ENCODE assay signal across 22 cellular contexts in genomic region chr6:138948780-138949179, GRCh38. TPM values are rescaled to one million over a fixed set of nuclear protein-coding genes. Genes with fewer than 3 reads are reported as not detected.
DNase-seq lines count a peak whose midpoint lies in the region; ATAC-seq and TF ChIP-seq lines count a peak whose summit lies in the region.
"Had no signal": no experiment of that assay in that cellular context is flagged by ENCODE, and none has a peak within 500 bp of the region (broad histone marks: within the 10 kb centered on the region; RNA-seq: fewer than 3 reads in every experiment).

No MANE protein-coding gene starts in this region.

- no peak overlapping the region for H4K8ac ChIP-seq in IMR-90 (ENCODE audit: low read depth in 2 of 2, low read length in 2 of 2)

- H2AK5ac ChIP-seq in IMR-90 (ENCODE audit: low read depth, low read length) = no peak overlapping the region

- intact Hi-C loops in activated CD4-positive, alpha-beta memory T cell treated with anti-CD3 and anti-CD28 coated beads for 36 hours (cut with micrococcal nuclease) = no loop called here
- intact Hi-C loops in IMR-90 (cut with micrococcal nuclease) = no loop called here

- H3K27ac ChIP-seq in IMR-90 (ENCODE audit: insufficient read depth, low read length) (no peak overlapping the region), endodermal cell (ENCODE audit: low read depth, low read length) (no peak overlapping the region), SJCRH30 (no peak overlapping the region)
- H3K27ac ChIP-seq: colonic mucosa, neutrophil had no signal

- H3K4me3 ChIP-seq in IMR-90 (ENCODE audit: insufficient read depth, low read depth, low read length) (no peak overlapping the region), endodermal cell (ENCODE audit: low read length) (no peak overlapping the region), SJCRH30 (no peak overlapping the region)
- H3K4me3 ChIP-seq: colonic mucosa, mucosa of descending colon had no signal

- BruUV-seq in IMR-90 (replicated peaks; lab: Mats Ljungman, UMichigan) = no TSS peak

- H3K36me3 ChIP-seq in IMR-90 (ENCODE audit: control insufficient read depth, insufficient read depth, low read length) (peaks cover 3% of the 10 kb centered on the region), endodermal cell (ENCODE audit: control insufficient read depth, insufficient read depth, low read length) (peaks cover 16% of the 10 kb centered on the region), SJCRH30 (peaks cover 17% of the 10 kb centered on the region)
- H3K36me3 ChIP-seq: colonic mucosa had no signal

- in situ Hi-C loops in IMR-90 (cut with MboI; ENCODE audit: low sequenced_read_pairs) = no loop called here

- WGBS in IMR-90 (ENCODE audit: extremely low coverage in 2 of 2, insufficient read length in 1 of 2), 2 experiments = no CpG with 5 or more reads among the region's 1 CpG
- WGBS in endodermal cell (ENCODE audit: insufficient coverage in 1 of 2, insufficient read length in 1 of 2), 2 experiments = 50% methylated on average over 1 of the region's 1 CpG; no CpG with 5 or more reads in 1 of the 2 experiments

- no peak overlapping the region for H4K5ac ChIP-seq in IMR-90 (ENCODE audit: low read depth, low read length)

- H3K4me1 ChIP-seq in IMR-90 (ENCODE audit: control insufficient read depth, insufficient read depth, low read length) (peaks cover 2% of the 10 kb centered on the region), endodermal cell (ENCODE audit: control insufficient read depth, insufficient read depth, low read length) (peaks cover 5% of the 10 kb centered on the region), SJCRH30 (no peaks in the 10 kb centered on the region)
- H3K4me1 ChIP-seq: colonic mucosa had no signal

- 0 out of 2 replicates have a peak overlapping the region, but pooled peaks have one; percentile 16 for H3K4ac ChIP-seq in IMR-90 (ENCODE audit: low read depth, low read length)

- H3K9me3 Mint-ChIP-seq in activated CD4-positive, alpha-beta memory T cell treated with anti-CD3 and anti-CD28 coated beads for 36 hours = no peaks in the 10 kb centered on the region
- no peaks in the 10 kb centered on the region for H3K9me3 Mint-ChIP-seq in activated CD4-positive, alpha-beta memory T cell treated with anti-CD3 and anti-CD28 coated beads, Interleukin-2, amount 10 ng/mL, durations not matched to agents 7 days and 5 days
- H3K9me3 Mint-ChIP-seq in endodermal cell (no peaks in the 10 kb centered on the region), neural crest cell (no peaks in the 10 kb centered on the region)
- H3K9me3 Mint-ChIP-seq: activated naive CD4-positive, alpha-beta T cell treated with anti-CD3 and anti-CD28 coated beads, Interleukin-2, amount 50 U/mL, for 72 hours; CD4-positive, CD25-positive, alpha-beta regulatory T cell; T-cell had no signal

- H3K56ac ChIP-seq in IMR-90 (ENCODE audit: extremely low read depth, insufficient read depth, low read length) = no peak overlapping the region

- no peak overlapping the region for H2AK9ac ChIP-seq in IMR-90 (replicated peaks; ENCODE audit: low read depth, low read length, poor library complexity)

- H3K79me1 ChIP-seq in IMR-90 (ENCODE audit: low read depth in 1 of 2, low read length in 2 of 2) = peaks cover 18 to 29% of the 10 kb centered on the region in 2 experiments

- peaks cover 25% of the 10 kb centered on the region for H3K36me3 Mint-ChIP-seq in activated CD4-positive, alpha-beta memory T cell treated with anti-CD3 and anti-CD28 coated beads for 36 hours
- peaks cover 43% of the 10 kb centered on the region for H3K36me3 Mint-ChIP-seq in activated CD4-positive, alpha-beta memory T cell treated with anti-CD3 and anti-CD28 coated beads, Interleukin-2, amount 10 ng/mL, durations not matched to agents 7 days and 5 days (ENCODE audit: low read depth)
- H3K36me3 Mint-ChIP-seq in endodermal cell (ENCODE audit: low read depth) = peaks cover 9% of the 10 kb centered on the region
- H3K36me3 Mint-ChIP-seq in neural crest cell (ENCODE audit: low read depth) = peaks cover 5% of the 10 kb centered on the region

- POLR2A ChIA-PET in activated CD4-positive, alpha-beta memory T cell treated with anti-CD3 and anti-CD28 coated beads for 36 hours (lab: Charles Lee) = no interaction called here
- POLR2A ChIA-PET in activated CD4-positive, alpha-beta memory T cell treated with anti-CD3 and anti-CD28 coated beads, Interleukin-2, amount 10 ng/mL, durations not matched to agents 7 days and 5 days (lab: Charles Lee) = no interaction called here
- POLR2A ChIA-PET in IMR-90 (lab: Charles Lee; ENCODE audit: unreplicated experiment) = no interaction called here

- no peak overlapping the region for H4K91ac ChIP-seq in IMR-90 (ENCODE audit: insufficient read depth, low read depth, low read length)

- H2AFZ ChIP-seq in IMR-90 (replicated peaks; ENCODE audit: low read length, poor library complexity) = no peak overlapping the region

- DNase-seq in activated CD4-positive, alpha-beta memory T cell treated with anti-CD3 and anti-CD28 coated beads for 36 hours = no peak
- no peak for DNase-seq in activated CD4-positive, alpha-beta memory T cell treated with anti-CD3 and anti-CD28 coated beads, Interleukin-2, amount 10 ng/mL, durations not matched to agents 7 days and 5 days
- DNase-seq in IMR-90 = no peak
- DNase-seq in endodermal cell = no peak
- no peak for DNase-seq in neural crest cell (ENCODE audit: low read depth, low spot score)
- DNase-seq in retina = no peak
- DNase-seq in SJCRH30 = no peak
- DNase-seq: activated CD4-positive, alpha-beta T cell treated with anti-CD3 and anti-CD28 coated beads, Interleukin-2, amount 50 U/mL, for 48 hours; activated T-cell treated with anti-CD3 and anti-CD28 coated beads, Interleukin-2, amount 50 U/mL, for 1 hour; CD4-positive, CD25-positive, alpha-beta regulatory T cell; colonic mucosa; DMS79 treated with DMSO at 0.1 percent for 48 hours; left colon; mucosa of descending colon; NCI-H1092 treated with DMSO at 0.1 percent for 48 hours; NCI-H526; right cardiac atrium; T-cell had no signal

- H4K20me1 ChIP-seq in IMR-90 (ENCODE audit: insufficient read depth, low read length) = no peaks in the 10 kb centered on the region

- H3K27me3 ChIP-seq in IMR-90 (ENCODE audit: control insufficient read depth, insufficient read depth, low read length) = no peaks in the 10 kb centered on the region
- H3K27me3 ChIP-seq in endodermal cell (ENCODE audit: control insufficient read depth, insufficient read depth, low read length, poor library complexity, severe bottlenecking) = no peaks in the 10 kb centered on the region
- no peaks in the 10 kb centered on the region for H3K27me3 ChIP-seq in SJCRH30
- H3K27me3 ChIP-seq: colonic mucosa, neutrophil had no signal

- H3K9me1 ChIP-seq in IMR-90 (ENCODE audit: insufficient read depth, low read length) = peaks cover 6% of the 10 kb centered on the region

- H3K9me3 ChIP-seq in IMR-90 (ENCODE audit: control insufficient read depth, insufficient read depth, low read length) = no peaks in the 10 kb centered on the region
- H3K9me3 ChIP-seq in endodermal cell (ENCODE audit: control insufficient read depth, low read length) = no peaks in the 10 kb centered on the region
- H3K9me3 ChIP-seq in SJCRH30 (replicated peaks) = no peaks in the 10 kb centered on the region
- H3K9me3 ChIP-seq: colonic mucosa, mucosa of descending colon, neutrophil had no signal

- TF ChIP-seq POLR2A in IMR-90 (IDR thresholded peaks at IDR 0.05; ENCODE audit: low read depth, low read length) = no peak

- no peak overlapping the region for H2BK15ac ChIP-seq in IMR-90 (ENCODE audit: low read depth, low read length)

- no peak overlapping the region for H2BK20ac ChIP-seq in IMR-90 (ENCODE audit: low read depth, low read length)

- TF ChIP-seq CTCF in IMR-90 (conservative IDR thresholded peaks at IDR 0.05; ENCODE audit: low read depth, low read length) (no peak), endodermal cell (conservative IDR thresholded peaks at IDR 0.05) (peak; percentile 45), neural crest cell (conservative IDR thresholded peaks at IDR 0.05) (peak; percentile 34)

- no peak overlapping the region for H2BK5ac ChIP-seq in IMR-90 (ENCODE audit: low read depth, low read length, poor library complexity, severe bottlenecking)

- ATAC-seq in IMR-90 (ENCODE audit: low read depth) (peak; percentile 27; the same call in 1 of the 2 replicates), GM19397 (IDR thresholded peaks at IDR 0.05; ENCODE audit: unreplicated experiment) (no peak)
- ATAC-seq: left colon, mucosa of descending colon, Right ventricle myocardium inferior, T-cell had no signal

- H3K9ac ChIP-seq in IMR-90 (ENCODE audit: low read depth, low read length) (no peak overlapping the region), endodermal cell (ENCODE audit: extremely low read depth, low read length, poor library complexity, severe bottlenecking) (no peak overlapping the region)

- CTCF ChIA-PET in activated CD4-positive, alpha-beta memory T cell treated with anti-CD3 and anti-CD28 coated beads for 36 hours (lab: Charles Lee) = no interaction called here
- CTCF ChIA-PET in activated CD4-positive, alpha-beta memory T cell treated with anti-CD3 and anti-CD28 coated beads, Interleukin-2, amount 10 ng/mL, durations not matched to agents 7 days and 5 days (lab: Charles Lee) = no interaction called here
- CTCF ChIA-PET in IMR-90 (lab: Yijun Ruan, JAX) = no interaction called here

- no peak overlapping the region for H3K4me3 Mint-ChIP-seq in activated CD4-positive, alpha-beta memory T cell treated with anti-CD3 and anti-CD28 coated beads for 36 hours
- H3K4me3 Mint-ChIP-seq in activated CD4-positive, alpha-beta memory T cell treated with anti-CD3 and anti-CD28 coated beads, Interleukin-2, amount 10 ng/mL, durations not matched to agents 7 days and 5 days = no peak overlapping the region
- H3K4me3 Mint-ChIP-seq in endodermal cell (no peak overlapping the region), neural crest cell (no peak overlapping the region)
- H3K4me3 Mint-ChIP-seq: CD4-positive, CD25-positive, alpha-beta regulatory T cell; T-cell had no signal

- no peak overlapping the region for H2BK120ac ChIP-seq in IMR-90 (ENCODE audit: low read depth, low read length)

- peaks cover 58% of the 10 kb centered on the region for H3K4me1 Mint-ChIP-seq in activated CD4-positive, alpha-beta memory T cell treated with anti-CD3 and anti-CD28 coated beads for 36 hours (ENCODE audit: low read depth)
- H3K4me1 Mint-ChIP-seq in activated CD4-positive, alpha-beta memory T cell treated with anti-CD3 and anti-CD28 coated beads, Interleukin-2, amount 10 ng/mL, durations not matched to agents 7 days and 5 days = peaks cover 53% of the 10 kb centered on the region
- H3K4me1 Mint-ChIP-seq in endodermal cell (peaks cover 25% of the 10 kb centered on the region), neural crest cell (peaks cover 15% of the 10 kb centered on the region)

- H3K27ac Mint-ChIP-seq in activated CD4-positive, alpha-beta memory T cell treated with anti-CD3 and anti-CD28 coated beads for 36 hours = peak overlapping the region; percentile 15
- H3K27ac Mint-ChIP-seq in activated CD4-positive, alpha-beta memory T cell treated with anti-CD3 and anti-CD28 coated beads, Interleukin-2, amount 10 ng/mL, durations not matched to agents 7 days and 5 days = no peak overlapping the region
- no peak overlapping the region for H3K27ac Mint-ChIP-seq in endodermal cell
- no peak overlapping the region for H3K27ac Mint-ChIP-seq in neural crest cell (ENCODE audit: unreplicated experiment)

- no peak overlapping the region for H3K14ac ChIP-seq in IMR-90 (replicated peaks; ENCODE audit: low read depth, low read length)

- H3K27me3 Mint-ChIP-seq in activated CD4-positive, alpha-beta memory T cell treated with anti-CD3 and anti-CD28 coated beads for 36 hours = no peaks in the 10 kb centered on the region
- H3K27me3 Mint-ChIP-seq in activated CD4-positive, alpha-beta memory T cell treated with anti-CD3 and anti-CD28 coated beads, Interleukin-2, amount 10 ng/mL, durations not matched to agents 7 days and 5 days = no peaks in the 10 kb centered on the region
- H3K27me3 Mint-ChIP-seq in endodermal cell (ENCODE audit: insufficient read depth) (no peaks in the 10 kb centered on the region), neural crest cell (ENCODE audit: low read depth) (no peaks in the 10 kb centered on the region)
- H3K27me3 Mint-ChIP-seq: CD4-positive, CD25-positive, alpha-beta regulatory T cell; T-cell had no signal

- dilution Hi-C loops in IMR-90 (cut with HindIII; ENCODE audit: low sequenced_read_pairs, unreplicated experiment) = no loop called here

- H3K18ac ChIP-seq in IMR-90 (ENCODE audit: low read depth, low read length) = no peak overlapping the region

- TF ChIP-seq RAD21 in IMR-90 (IDR thresholded peaks at IDR 0.05; ENCODE audit: low read length) = no peak

- no peak overlapping the region for H3K4me2 ChIP-seq in IMR-90 (ENCODE audit: low read depth, low read length)

- no peak overlapping the region for H3K23ac ChIP-seq in IMR-90 (ENCODE audit: low read depth, low read length)

RNA-seq across cellular contexts. Expression of gene REPS1, which starts 39.3 kb away (rescaled TPM):
- 10 to 100 TPM; 50.7 to 57.9 TPM for total RNA-seq in activated CD4-positive, alpha-beta memory T cell treated with anti-CD3 and anti-CD28 coated beads for 36 hours
- 10 to 100 TPM; 41.9 to 45.6 TPM for total RNA-seq in activated CD4-positive, alpha-beta memory T cell treated with anti-CD3 and anti-CD28 coated beads, Interleukin-2, amount 10 ng/mL, durations not matched to agents 7 days and 5 days
- 21.1 and 21.9 TPM in 2 replicates for total RNA-seq in IMR-90 (2012; rRNA removed)
- 24.2 and 26.3 TPM in 2 replicates for polyA plus RNA-seq in IMR-90 (2012; rRNA removed)
- polyA plus RNA-seq in IMR-90 (2012; cell fraction: cytosol; rRNA removed) = 8.4 and 9.4 TPM in 2 replicates
- 14.5 and 47.7 TPM in 2 replicates for polyA plus RNA-seq in IMR-90 (2012; cell fraction: nucleus; rRNA removed; ENCODE audit: low replicate concordance)
- total RNA-seq in endodermal cell = 10 to 100 TPM; 33.0 to 34.1 TPM
- polyA plus RNA-seq in endodermal cell (2013, experiment 1 of 2) = 57.1 TPM
- 56.3 TPM for polyA plus RNA-seq in endodermal cell (2013, experiment 2 of 2)
- total RNA-seq in neural crest cell = 56.5 and 61.1 TPM in 2 replicates
- total RNA-seq in SJCRH30 (2014; rRNA removed; shearing (Covaris generic)) = 65.7 and 66.7 TPM in 2 replicates
